9 cellular contexts compared by ENCODE assay signal in genomic region chr3:56672-57071, GRCh38.
"Had no signal": no experiment of that assay in that cellular context is flagged by ENCODE, and none has a peak within 500 bp of the region (broad histone marks: within the 10 kb centered on the region; RNA-seq: fewer than 3 reads in every experiment).

No MANE protein-coding gene starts in this region.

- H3K4me3 ChIP-seq: GM23248, HAP-1 had no signal

- H3K4me1 ChIP-seq: HAP-1 had no signal

- H3K4me1 Mint-ChIP-seq: IgD-negative memory B cell had no signal

- H3K9ac ChIP-seq: GM23248 had no signal

- H3K4me3 Mint-ChIP-seq: HFFc6, IgD-negative memory B cell had no signal

- H3K36me3 Mint-ChIP-seq: IgD-negative memory B cell had no signal

- H3K9me3 ChIP-seq: HAP-1 had no signal

- H3K27ac ChIP-seq: GM23248, HL-60 had no signal

- DNase-seq: GM23248, GOT3, H7, HFFc6 had no signal

- H2AFZ ChIP-seq: GM23248 had no signal

- H3K27ac Mint-ChIP-seq: HFFc6, IgD-negative memory B cell had no signal

- H3K36me3 ChIP-seq: HAP-1 had no signal

- ATAC-seq: HCT116, HepG2 had no signal

- H3K27me3 Mint-ChIP-seq: IgD-negative memory B cell had no signal
